In genomic region chr6:163532526-163533078, GRCh38 we compare ENCODE assay signal across 18 cellular contexts.
DNase-seq lines count a peak whose midpoint lies in the region; ATAC-seq, FAIRE-seq and TF ChIP-seq lines count a peak whose summit lies in the region.
"Had no signal": no experiment of that assay in that cellular context is flagged by ENCODE, and none has a peak within 500 bp of the region (broad histone marks: within the 10 kb centered on the region; RNA-seq: fewer than 3 reads in every experiment).

No MANE protein-coding gene starts in this region.

- POLR2A ChIA-PET in HepG2 (lab: Yijun Ruan, JAX): no interaction called here

- no peak overlapping the region for H3K4me3 ChIP-seq in right lobe of liver
- no peak overlapping the region for H3K4me3 ChIP-seq in HepG2 (replicated peaks in 1 of 3; ENCODE audit: insufficient read depth in 1 of 3, low read depth in 2 of 3, low read length in 3 of 3)
- no peak overlapping the region for H3K4me3 ChIP-seq in mesodermal cell (ENCODE audit: extremely low read depth, insufficient read depth, low read length, poor library complexity, severe bottlenecking)
- H3K4me3 ChIP-seq in upper lobe of right lung: no peak overlapping the region

- H3K79me2 ChIP-seq in HepG2 (ENCODE audit: insufficient read depth, low read length): peaks cover 46% of the 10 kb centered on the region

- H3K9me3 ChIP-seq in right lobe of liver (no peaks in the 10 kb centered on the region), HepG2 (ENCODE audit: low read length) (no peaks in the 10 kb centered on the region), mesodermal cell (ENCODE audit: control insufficient read depth, low read length) (no peaks in the 10 kb centered on the region), upper lobe of right lung (no peaks in the 10 kb centered on the region)

- H2AFZ ChIP-seq in HepG2 (ENCODE audit: low read length): no peak overlapping the region

- TF ChIP-seq POLR2A in right lobe of liver (IDR thresholded peaks at IDR 0.05): no peak
- TF ChIP-seq POLR2A in HepG2 (IDR thresholded peaks at IDR 0.05; ENCODE audit: insufficient read depth in 1 of 2, low read depth in 2 of 2, low read length in 2 of 2): no peak

- TF ChIP-seq CTCF in right lobe of liver (IDR thresholded peaks at IDR 0.05): no peak
- no peak for TF ChIP-seq CTCF in HepG2 (CRISPR knock-in tag; IDR thresholded peaks at IDR 0.05)
- no peak for TF ChIP-seq CTCF in chondrocyte (IDR thresholded peaks at IDR 0.05)
- TF ChIP-seq CTCF in upper lobe of right lung (IDR thresholded peaks at IDR 0.05): no peak

- H3K27me3 Mint-ChIP-seq in chondrocyte (ENCODE audit: low read depth): no peaks in the 10 kb centered on the region
- H3K27me3 Mint-ChIP-seq: activated B cell treated with CpG ODN at 0.5 μM for 24 hours; activated naive CD8-positive, alpha-beta T cell treated with anti-CD3 and anti-CD28 coated beads, Interleukin-2, amount 10 ng/mL, durations not matched to agents 7 days and 5 days; dendritic cell treated with granulocyte-macrophage colony-stimulating factor and Interleukin-4, amounts not matched to agents 40 ng/mL and 50 ng/mL, for 4 days had no signal

- H3K27ac ChIP-seq in right lobe of liver: peak overlapping the region in 2 of 3 donors; percentile 6 to 22
- H3K27ac ChIP-seq in HepG2 (ENCODE audit: extremely low read length, insufficient read depth, low read length): no peak overlapping the region
- peak overlapping the region; percentile 23 for H3K27ac ChIP-seq in mesodermal cell (ENCODE audit: low read depth, low read length, severe bottlenecking)
- H3K27ac ChIP-seq in upper lobe of right lung: no peak overlapping the region

- BruUV-seq in HepG2 (replicated peaks; lab: Mats Ljungman, UMichigan): no TSS peak

- no peaks in the 10 kb centered on the region for H3K9me3 Mint-ChIP-seq in chondrocyte (ENCODE audit: low read depth)
- H3K9me3 Mint-ChIP-seq: activated B cell treated with CpG ODN at 0.5 μM for 24 hours; activated naive CD8-positive, alpha-beta T cell treated with anti-CD3 and anti-CD28 coated beads, Interleukin-2, amount 10 ng/mL, durations not matched to agents 7 days and 5 days; dendritic cell treated with granulocyte-macrophage colony-stimulating factor and Interleukin-4, amounts not matched to agents 40 ng/mL and 50 ng/mL, for 4 days had no signal

- peaks cover 24% of the 10 kb centered on the region for H4K20me1 ChIP-seq in HepG2 (ENCODE audit: insufficient read depth, low read length)

- H3K9ac ChIP-seq in HepG2 (ENCODE audit: insufficient read depth, low read depth, low read length): no peak overlapping the region

- TF ChIP-seq EP300 in HepG2 (IDR thresholded peaks at IDR 0.05; ENCODE audit: low read depth in 2 of 2, low read length in 2 of 2) (no peak), HepG2 (CRISPR knock-in tag; IDR thresholded peaks at IDR 0.05; ENCODE audit: borderline replicate concordance) (no peak)

- H3K4me2 ChIP-seq in HepG2 (ENCODE audit: low read depth, low read length): no peak overlapping the region

- H3K4me1 ChIP-seq in right lobe of liver: peaks cover 0 to 65% (median 26%) of the 10 kb centered on the region in 4 donors
- H3K4me1 ChIP-seq in HepG2 (ENCODE audit: insufficient read depth, low read length): peaks cover 34% of the 10 kb centered on the region
- peaks cover 22% of the 10 kb centered on the region for H3K4me1 ChIP-seq in mesodermal cell (ENCODE audit: control insufficient read depth, insufficient read depth, low read length, poor library complexity, severe bottlenecking)
- H3K4me1 ChIP-seq in upper lobe of right lung: peaks cover 50% of the 10 kb centered on the region

- intact Hi-C loops in right lobe of liver (cut with DNase I): no loop called here
- intact Hi-C loops in HepG2 (cut with micrococcal nuclease; ENCODE audit: unreplicated experiment): no loop called here
- intact Hi-C loops in upper lobe of right lung (cut with DNase I): no loop called here

- no peak for FAIRE-seq in HepG2 (lab: Jason Lieb, UNC)

- WGBS in right lobe of liver (ENCODE audit: insufficient coverage, low coverage, low lambda C conversion rate, missing lambda C conversion rate): 47% methylated on average over 5 of the region's 5 CpGs
- 89% methylated on average over 5 of the region's 5 CpGs for WGBS in HepG2 (ENCODE audit: low lambda C conversion rate)
- 87 to 90% methylated on average over 3 of the region's 5 CpGs for WGBS in mesodermal cell (ENCODE audit: insufficient coverage in 2 of 2), 2 experiments

- no peak for TF ChIP-seq RAD21 in HepG2 (CRISPR knock-in tag; IDR thresholded peaks at IDR 0.05)

- peak overlapping the region; percentile 83 for H3K27ac Mint-ChIP-seq in chondrocyte (ENCODE audit: unreplicated experiment)
- H3K27ac Mint-ChIP-seq: activated B cell treated with CpG ODN at 0.5 μM for 24 hours; activated naive CD8-positive, alpha-beta T cell treated with anti-CD3 and anti-CD28 coated beads, Interleukin-2, amount 10 ng/mL, durations not matched to agents 7 days and 5 days; dendritic cell treated with granulocyte-macrophage colony-stimulating factor and Interleukin-4, amounts not matched to agents 40 ng/mL and 50 ng/mL, for 4 days had no signal

- peak in 2 of 4 donors; percentile 19 to 34 for ATAC-seq in right lobe of liver
- ATAC-seq in HepG2: no peak
- ATAC-seq in upper lobe of right lung: peak; percentile 12
- no peak for ATAC-seq in GM19328 (IDR thresholded peaks at IDR 0.05; ENCODE audit: unreplicated experiment)
- no peak for ATAC-seq in HG02610 (IDR thresholded peaks at IDR 0.05; ENCODE audit: unreplicated experiment)

- H3K27me3 ChIP-seq in right lobe of liver (no peaks in the 10 kb centered on the region), HepG2 (ENCODE audit: control insufficient read depth in 1 of 2, insufficient read depth in 2 of 2, low read length in 2 of 2) (no peaks in the 10 kb centered on the region), upper lobe of right lung (no peaks in the 10 kb centered on the region)

- H3K4me1 Mint-ChIP-seq in chondrocyte (ENCODE audit: low read depth): peaks cover 86% of the 10 kb centered on the region

- CTCF ChIA-PET in HepG2 (lab: Yijun Ruan, JAX; ENCODE audit: low intra/inter-chr PET ratio, low total read pairs): no interaction called here

- H3K4me3 Mint-ChIP-seq in chondrocyte (ENCODE audit: unreplicated experiment): no peak overlapping the region
- H3K4me3 Mint-ChIP-seq: activated B cell treated with CpG ODN at 0.5 μM for 24 hours; activated naive CD8-positive, alpha-beta T cell treated with anti-CD3 and anti-CD28 coated beads, Interleukin-2, amount 10 ng/mL, durations not matched to agents 7 days and 5 days; dendritic cell treated with granulocyte-macrophage colony-stimulating factor and Interleukin-4, amounts not matched to agents 40 ng/mL and 50 ng/mL, for 4 days had no signal

- no peak for DNase-seq in right lobe of liver
- no peak for DNase-seq in HepG2 (ENCODE audit: low spot score)
- DNase-seq in chondrocyte (ENCODE audit: low spot score): no peak
- no peak for DNase-seq in upper lobe of right lung
- no peak for DNase-seq in germinal center (ENCODE audit: low spot score)
- DNase-seq: activated B cell treated with CpG ODN at 0.5 μM for 24 hours; activated CD4-positive, alpha-beta T cell treated with anti-CD3 and anti-CD28 coated beads, Interleukin-2, amount 50 U/mL, for 4 hours; activated CD8-positive, alpha-beta memory T cell treated with anti-CD3 and anti-CD28 coated beads, Interleukin-2, amount 50 U/mL, for 4 hours; activated naive CD8-positive, alpha-beta T cell treated with anti-CD3 and anti-CD28 coated beads, Interleukin-2, amount 10 ng/mL, durations not matched to agents 7 days and 5 days; HCEC 1CT; head of caudate nucleus; NCI-H526 treated with DMSO at 0.1 percent for 48 hours; stimulated activated CD4-positive, alpha-beta T cell treated with anti-CD3 and anti-CD28 coated beads, Interleukin-15, amount 100 ng/mL, for 24 hours; T1000 had no signal

- peaks cover 6% of the 10 kb centered on the region for H3K36me3 Mint-ChIP-seq in chondrocyte (ENCODE audit: low read depth)
- H3K36me3 Mint-ChIP-seq: activated naive CD8-positive, alpha-beta T cell treated with anti-CD3 and anti-CD28 coated beads, Interleukin-2, amount 10 ng/mL, durations not matched to agents 7 days and 5 days had no signal

- in situ Hi-C loops in HepG2 (cut with HindIII; ENCODE audit: extremely low pct_ligation_motif_present, low pct_unique_long_range_greater_than_20kb): no loop called here

- H3K36me3 ChIP-seq in right lobe of liver: no peaks in the 10 kb centered on the region
- peaks cover 6 to 14% of the 10 kb centered on the region in 2 experiments; a peak in 4 of 5 replicates for H3K36me3 ChIP-seq in HepG2 (replicated peaks in 1 of 2; ENCODE audit: control insufficient read depth in 1 of 2, insufficient read depth in 2 of 2, low read length in 2 of 2)
- H3K36me3 ChIP-seq in mesodermal cell (ENCODE audit: control insufficient read depth, insufficient read depth, low read length): peaks cover 21% of the 10 kb centered on the region
- H3K36me3 ChIP-seq in upper lobe of right lung: peaks cover 14% of the 10 kb centered on the region

TF ChIP-seq in HepG2, 621 proteins besides CTCF, POLR2A, EP300 and RAD21 (continues in another document):
- TF ChIP-seq PBX2 (CRISPR knock-in tag; IDR thresholded peaks at IDR 0.05): no peak
- TF ChIP-seq ARHGAP35 (CRISPR knock-in tag; IDR thresholded peaks at IDR 0.05; ENCODE audit: borderline replicate concordance): no peak
- TF ChIP-seq ZNF770 (CRISPR knock-in tag; IDR thresholded peaks at IDR 0.05): no peak
- no peak for TF ChIP-seq ZSCAN12 (CRISPR knock-in tag; IDR thresholded peaks at IDR 0.05)

Comparison
In these comparisons a context has a peak if more than half of its experiments do, and no peak if none do; other contexts are left out.
1. H3K27ac ChIP-seq: peak in right lobe of liver (2 of 3) and mesodermal cell (single experiment); none in HepG2 (single experiment) and upper lobe of right lung (single experiment).